7 cellular contexts compared by ENCODE assay signal in genomic region chr17:48374650-48375230, GRCh38. TPM values are rescaled to one million over a fixed set of nuclear protein-coding genes. Genes with fewer than 3 reads are reported as not detected.
DNase-seq lines count a peak whose midpoint lies in the region; ATAC-seq, FAIRE-seq and TF ChIP-seq lines count a peak whose summit lies in the region.

No MANE protein-coding gene starts in this region.

- no peak overlapping the region for H3K4me3 Mint-ChIP-seq in endothelial cell (ENCODE audit: unreplicated experiment)

- peak; percentile 69 for FAIRE-seq in HTR-8/SVneo (lab: Jason Lieb, UNC)

- H3K36me3 Mint-ChIP-seq in endothelial cell (ENCODE audit: low read depth, unreplicated experiment): no peaks in the 10 kb centered on the region

- H3K27ac Mint-ChIP-seq in endothelial cell (ENCODE audit: unreplicated experiment): no peak overlapping the region

- peaks cover 3% of the 10 kb centered on the region for H3K27me3 Mint-ChIP-seq in endothelial cell (ENCODE audit: unreplicated experiment)

- DNase-seq in ELF-1 (ENCODE audit: low read depth, low spot score): peak; percentile 69
- DNase-seq in HTR-8/SVneo (ENCODE audit: insufficient read length, low spot score): peak; percentile 67
- peak; percentile 37 for DNase-seq in endothelial cell (ENCODE audit: low spot score)
- peak; percentile 12 for DNase-seq in stimulated activated CD4-positive, alpha-beta T cell treated with anti-CD3 and anti-CD28 coated beads, Interleukin-1b, Interleukin-23, amount 100 ng/mL, for 48 hours

- H3K4me1 Mint-ChIP-seq in endothelial cell (ENCODE audit: unreplicated experiment): no peaks in the 10 kb centered on the region

- ATAC-seq in SK-N-SH treated with all-trans-retinoic acid at 6 μM for 48 hours (peak; percentile 65), HG03108 (IDR thresholded peaks at IDR 0.05; ENCODE audit: unreplicated experiment) (no peak), GM21381 (IDR thresholded peaks at IDR 0.05; ENCODE audit: unreplicated experiment) (no peak)

- H3K9me3 Mint-ChIP-seq in endothelial cell (ENCODE audit: unreplicated experiment): no peaks in the 10 kb centered on the region

- peak; percentile 63 for TF ChIP-seq CTCF in endothelial cell (IDR thresholded peaks at IDR 0.05; ENCODE audit: unreplicated experiment)

TF ChIP-seq in SK-N-SH treated with all-trans-retinoic acid at 6 μM for 48 hours, 23 proteins besides CTCF, POLR2A, EP300 and RAD21:
- no peak for TF ChIP-seq ARNTL (CRISPR knock-in tag; IDR thresholded peaks at IDR 0.05; ENCODE audit: borderline replicate concordance, low read depth)
- no peak for TF ChIP-seq TOX (CRISPR knock-in tag; IDR thresholded peaks at IDR 0.05; ENCODE audit: borderline replicate concordance)
- TF ChIP-seq ESRRG (CRISPR knock-in tag; IDR thresholded peaks at IDR 0.05): no peak
- no peak for TF ChIP-seq TCF4 (CRISPR knock-in tag; IDR thresholded peaks at IDR 0.05; ENCODE audit: borderline replicate concordance)
- no peak for TF ChIP-seq RARB (CRISPR knock-in tag; IDR thresholded peaks at IDR 0.05)
- TF ChIP-seq BACH2 (CRISPR knock-in tag; IDR thresholded peaks at IDR 0.05; ENCODE audit: borderline replicate concordance): no peak
- no peak for TF ChIP-seq TSHZ2 (CRISPR knock-in tag; IDR thresholded peaks at IDR 0.05)
- TF ChIP-seq PPARA (CRISPR knock-in tag; IDR thresholded peaks at IDR 0.05; ENCODE audit: borderline replicate concordance): no peak
- TF ChIP-seq ZFP3 (CRISPR knock-in tag; IDR thresholded peaks at IDR 0.05): no peak
- no peak for TF ChIP-seq ZC3H10 (CRISPR knock-in tag; IDR thresholded peaks at IDR 0.05)
- TF ChIP-seq ZNF8 (CRISPR knock-in tag; IDR thresholded peaks at IDR 0.05): no peak
- TF ChIP-seq ZNF565 (CRISPR knock-in tag; conservative IDR thresholded peaks at IDR 0.05; ENCODE audit: low read depth): no peak
- no peak for TF ChIP-seq GLIS3 (CRISPR knock-in tag; IDR thresholded peaks at IDR 0.05)
- TF ChIP-seq ZFP30 (CRISPR knock-in tag; IDR thresholded peaks at IDR 0.05): no peak
- TF ChIP-seq ZNF70 (CRISPR knock-in tag; IDR thresholded peaks at IDR 0.05): no peak
- no peak for TF ChIP-seq CREB5 (CRISPR knock-in tag; IDR thresholded peaks at IDR 0.05; ENCODE audit: low read depth)
- TF ChIP-seq CSRNP3 (CRISPR knock-in tag; IDR thresholded peaks at IDR 0.05): no peak
- no peak for TF ChIP-seq SNAI2 (CRISPR knock-in tag; IDR thresholded peaks at IDR 0.05)

RNA-seq across cellular contexts. Expression of gene SKAP1, which starts 55.3 kb away (rescaled TPM):
- 2.1 TPM for total RNA-seq in endothelial cell (ENCODE audit: unreplicated experiment)

Comparison
In these comparisons a context has a peak if more than half of its experiments do, and no peak if none do; other contexts are left out.
1. DNase-seq: peak in every context shown above with its lines; median percentile 69 in ELF-1; 67 in HTR-8/SVneo; 37 in endothelial cell; 12 in stimulated activated CD4-positive, alpha-beta T cell treated with anti-CD3 and anti-CD28 coated beads, Interleukin-1b, Interleukin-23, amount 100 ng/mL, for 48 hours.